In the genomic region with DNA sequence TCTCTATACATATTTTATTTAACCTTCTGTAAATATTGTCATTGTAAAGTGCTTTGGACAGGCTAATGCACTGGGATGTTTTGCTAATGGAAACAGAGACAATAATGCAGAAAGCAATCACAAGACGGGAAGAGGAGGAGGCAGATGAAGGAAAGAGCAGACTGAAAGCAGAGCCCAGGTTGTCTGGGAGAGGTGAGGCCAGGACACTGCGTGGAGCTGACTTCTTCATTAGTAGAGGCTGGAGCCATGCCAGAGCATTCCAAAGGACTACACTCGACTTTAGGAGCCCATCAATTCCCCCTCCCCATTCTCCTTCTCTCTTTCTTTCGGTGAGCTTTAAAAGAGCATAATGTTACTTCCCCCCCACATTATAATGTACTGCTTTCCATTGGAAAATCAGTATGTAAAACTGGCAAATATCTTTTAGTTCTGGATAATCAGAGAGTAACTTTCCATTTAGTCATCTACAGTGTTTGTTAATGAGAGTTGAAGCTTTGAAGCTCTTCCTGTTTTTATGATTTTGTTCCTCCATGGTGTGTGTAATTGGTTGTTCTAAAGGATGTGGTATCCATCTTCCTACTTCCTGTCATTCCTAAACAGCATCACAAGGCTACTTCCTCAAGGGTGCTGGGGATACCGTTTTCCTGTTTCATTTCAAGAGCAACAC, we compare ENCODE assay signal across 16 cellular contexts.
DNase-seq lines count a peak whose midpoint lies in the region; ATAC-seq and TF ChIP-seq lines count a peak whose summit lies in the region.
"Had no signal": no experiment of that assay in that cellular context is flagged by ENCODE, and none has a peak within 500 bp of the region (broad histone marks: within the 10 kb centered on the region; RNA-seq: fewer than 3 reads in every experiment).

No MANE protein-coding gene starts in this region.

- no peaks in the 10 kb centered on the region for H3K27me3 ChIP-seq in stomach smooth muscle (ENCODE audit: control insufficient read depth in 1 of 2, insufficient read depth in 2 of 2, low read length in 2 of 2)
- H3K27me3 ChIP-seq: upper lobe of right lung had no signal

- H3K27me3 Mint-ChIP-seq in WTC11 (ENCODE audit: low read depth) = no peaks in the 10 kb centered on the region
- H3K27me3 Mint-ChIP-seq: activated CD4-positive, alpha-beta T cell treated with anti-CD3 and anti-CD28 coated beads, Interleukin-2, amount 10 ng/mL, durations not matched to agents 7 days and 5 days; CD4-positive, alpha-beta T cell had no signal

- H3K4me3 ChIP-seq in stomach smooth muscle (ENCODE audit: low read length in 2 of 2) = no peak overlapping the region
- H3K4me3 ChIP-seq: K562, upper lobe of right lung had no signal

- DNase-seq in NCI-H510A treated with DMSO at 0.1 percent for 48 hours (lab: John Stamatoyannopoulos, UW) (peak; percentile 21), NCI-H510A (lab: John Stamatoyannopoulos, UW) (no peak), NCI-H748 (lab: John Stamatoyannopoulos, UW; ENCODE audit: unreplicated experiment) (peak; percentile 69), kidney tubule cell (ENCODE audit: low spot score) (peak; percentile 41), kidney glomerular epithelial cell (lab: John Stamatoyannopoulos, UW) (no peak), WTC11 (ENCODE audit: low spot score) (no peak)
- no peak for DNase-seq in effector CD8-positive, alpha-beta T cell (lab: John Stamatoyannopoulos, UW)
- DNase-seq: activated CD4-positive, alpha-beta T cell treated with anti-CD3 and anti-CD28 coated beads, Interleukin-2, amount 10 ng/mL, durations not matched to agents 7 days and 5 days; activated naive CD4-positive, alpha-beta T cell; aorta; CD4-positive, alpha-beta T cell; immature natural killer cell; NCI-H1417 treated with DMSO at 0.1 percent for 48 hours; upper lobe of right lung had no signal

- peaks cover 5% of the 10 kb centered on the region; the same call in 1 of the 2 replicates for H3K4me1 Mint-ChIP-seq in WTC11
- H3K4me1 Mint-ChIP-seq: activated CD4-positive, alpha-beta T cell treated with anti-CD3 and anti-CD28 coated beads, Interleukin-2, amount 10 ng/mL, durations not matched to agents 7 days and 5 days; immature natural killer cell had no signal

- CTCF ChIA-PET in WTC11 (lab: Charles Lee) = no interaction called here

- H3K9me3 Mint-ChIP-seq in WTC11 = peaks cover 4% of the 10 kb centered on the region
- H3K9me3 Mint-ChIP-seq: activated CD4-positive, alpha-beta T cell treated with anti-CD3 and anti-CD28 coated beads, Interleukin-2, amount 10 ng/mL, durations not matched to agents 7 days and 5 days had no signal

- no peaks in the 10 kb centered on the region for H3K36me3 ChIP-seq in stomach smooth muscle (ENCODE audit: control insufficient read depth in 2 of 2, insufficient read depth in 2 of 2, low read length in 2 of 2)
- H3K36me3 ChIP-seq: upper lobe of right lung had no signal

- no peak for TF ChIP-seq CTCF in WTC11 (IDR thresholded peaks at IDR 0.05)

- no peak overlapping the region for H3K4me3 Mint-ChIP-seq in WTC11
- H3K4me3 Mint-ChIP-seq: activated CD4-positive, alpha-beta T cell treated with anti-CD3 and anti-CD28 coated beads, Interleukin-2, amount 10 ng/mL, durations not matched to agents 7 days and 5 days; CD4-positive, alpha-beta T cell; immature natural killer cell had no signal

- no peaks in the 10 kb centered on the region for H3K36me3 Mint-ChIP-seq in WTC11
- H3K36me3 Mint-ChIP-seq: immature natural killer cell had no signal

- H3K4me1 ChIP-seq in stomach smooth muscle (ENCODE audit: control insufficient read depth, insufficient read depth, low read length) = peaks cover 11% of the 10 kb centered on the region

- peak overlapping the region in 1 of 2 donors; percentile 10 for H3K9ac ChIP-seq in stomach smooth muscle (ENCODE audit: low read length in 2 of 2)

- H3K27ac ChIP-seq in stomach smooth muscle (ENCODE audit: low read length) = peak overlapping the region; percentile 0
- H3K27ac ChIP-seq: upper lobe of right lung had no signal

- no peak overlapping the region for H3K27ac Mint-ChIP-seq in WTC11
- H3K27ac Mint-ChIP-seq: activated CD4-positive, alpha-beta T cell treated with anti-CD3 and anti-CD28 coated beads, Interleukin-2, amount 10 ng/mL, durations not matched to agents 7 days and 5 days; CD4-positive, alpha-beta T cell; immature natural killer cell had no signal

- no peak for ATAC-seq in WTC11
- ATAC-seq: K562, upper lobe of right lung had no signal

- H3K9me3 ChIP-seq in stomach smooth muscle (ENCODE audit: control insufficient read depth in 2 of 2, low read length in 2 of 2) = no peaks in the 10 kb centered on the region
- H3K9me3 ChIP-seq: upper lobe of right lung had no signal

- POLR2A ChIA-PET in WTC11 (lab: Charles Lee) = no interaction called here

TF ChIP-seq in WTC11, 78 proteins besides CTCF, POLR2A, EP300 and RAD21:
- TF ChIP-seq NR3C1 (CRISPR knock-in tag; conservative IDR thresholded peaks at IDR 0.05; ENCODE audit: low read depth) (no peak), TCF7 (CRISPR knock-in tag; IDR thresholded peaks at IDR 0.05; ENCODE audit: low read depth) (no peak), RELA (CRISPR knock-in tag; IDR thresholded peaks at IDR 0.05; ENCODE audit: borderline replicate concordance) (no peak), NFATC4 (CRISPR knock-in tag; IDR thresholded peaks at IDR 0.05) (no peak)
- TF ChIP-seq, protein P1, sequence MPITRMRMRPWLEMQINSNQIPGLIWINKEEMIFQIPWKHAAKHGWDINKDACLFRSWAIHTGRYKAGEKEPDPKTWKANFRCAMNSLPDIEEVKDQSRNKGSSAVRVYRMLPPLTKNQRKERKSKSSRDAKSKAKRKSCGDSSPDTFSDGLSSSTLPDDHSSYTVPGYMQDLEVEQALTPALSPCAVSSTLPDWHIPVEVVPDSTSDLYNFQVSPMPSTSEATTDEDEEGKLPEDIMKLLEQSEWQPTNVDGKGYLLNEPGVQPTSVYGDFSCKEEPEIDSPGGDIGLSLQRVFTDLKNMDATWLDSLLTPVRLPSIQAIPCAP (CRISPR knock-in tag; IDR thresholded peaks at IDR 0.05) = no peak

Comparison
In these comparisons a context has a peak if more than half of its experiments do, and no peak if none do; other contexts are left out.
1. DNase-seq: peak in NCI-H510A treated with DMSO at 0.1 percent for 48 hours (single experiment), NCI-H748 (single experiment) and kidney tubule cell (single experiment); none in NCI-H510A (single experiment), kidney glomerular epithelial cell (single experiment), effector CD8-positive, alpha-beta T cell (single experiment) and WTC11 (single experiment).